Comparison of ENCODE assay signal across 27 cellular contexts in genomic region chr10:31187182-31187581, GRCh38.
"Had no signal": no experiment of that assay in that cellular context is flagged by ENCODE, and none has a peak within 500 bp of the region (broad histone marks: within the 10 kb centered on the region; RNA-seq: fewer than 3 reads in every experiment).

No MANE protein-coding gene starts in this region.

- H3K36me3 ChIP-seq: prostate gland, right atrium auricular region, sigmoid colon, stomach, tibial artery had no signal

- H3K4me1 ChIP-seq: prostate gland, stomach, tibial artery had no signal

- H3K27me3 ChIP-seq: right atrium auricular region, sigmoid colon, stomach, tibial artery had no signal

- H3K9me3 Mint-ChIP-seq: central memory CD8-positive, alpha-beta T cell; effector memory CD8-positive, alpha-beta T cell; immature natural killer cell; memory B cell; mesothelial cell of epicardium; natural killer cell treated with Interleukin-12 subunit alpha and Interleukin-12 subunit beta and Interleukin-15 and Interleukin-18, amount 100 ng/mL, for 72 hours; stimulated activated effector memory CD8-positive, alpha-beta T cell treated with anti-CD3 and anti-CD28 coated beads, Interleukin-12 subunit alpha, Interleukin-12 subunit beta, amount 100 ng/mL, for 72 hours; type B pancreatic cell had no signal

- DNase-seq: effector memory CD8-positive, alpha-beta T cell; glutamatergic neuron; hypothalamus; immature natural killer cell; kidney glomerular epithelial cell; left colon; mucosa of descending colon; naive B cell; nucleus accumbens; sigmoid colon; stimulated activated CD4-positive, alpha-beta T cell treated with anti-CD3 and anti-CD28 coated beads, Interleukin-2, amount 100 ng/mL, for 24 hours; stimulated activated CD4-positive, alpha-beta T cell treated with anti-CD3 and anti-CD28 coated beads, Interleukin-4, amount 100 ng/mL, for 24 hours; stimulated activated naive CD4-positive, alpha-beta T cell treated with Interleukin-2 at 50 U/mL for 16 hours; stomach; tibial artery had no signal

- H3K4me3 Mint-ChIP-seq: central memory CD8-positive, alpha-beta T cell; effector memory CD8-positive, alpha-beta T cell; immature natural killer cell; memory B cell; mesothelial cell of epicardium; naive B cell; natural killer cell treated with Interleukin-12 subunit alpha and Interleukin-12 subunit beta and Interleukin-15 and Interleukin-18, amount 100 ng/mL, for 72 hours; stimulated activated effector memory CD8-positive, alpha-beta T cell treated with anti-CD3 and anti-CD28 coated beads, Interleukin-12 subunit alpha, Interleukin-12 subunit beta, amount 100 ng/mL, for 72 hours; type B pancreatic cell had no signal

- H3K4me1 Mint-ChIP-seq: central memory CD8-positive, alpha-beta T cell; immature natural killer cell; memory B cell; naive B cell; stimulated activated effector memory CD8-positive, alpha-beta T cell treated with anti-CD3 and anti-CD28 coated beads, Interleukin-12 subunit alpha, Interleukin-12 subunit beta, amount 100 ng/mL, for 72 hours had no signal

- H3K27me3 Mint-ChIP-seq: memory B cell, naive B cell, type B pancreatic cell had no signal

- H3K27ac Mint-ChIP-seq: immature natural killer cell; memory B cell; mesothelial cell of epicardium; naive B cell; natural killer cell treated with Interleukin-12 subunit alpha and Interleukin-12 subunit beta and Interleukin-15 and Interleukin-18, amount 100 ng/mL, for 72 hours; stimulated activated effector memory CD8-positive, alpha-beta T cell treated with anti-CD3 and anti-CD28 coated beads, Interleukin-12 subunit alpha, Interleukin-12 subunit beta, amount 100 ng/mL, for 72 hours; type B pancreatic cell had no signal

- ATAC-seq: effector memory CD8-positive, alpha-beta T cell; esophagus mucosa; left colon; mucosa of descending colon; stimulated activated effector memory CD8-positive, alpha-beta T cell treated with anti-CD3 and anti-CD28 coated beads, Interleukin-12 subunit alpha, Interleukin-12 subunit beta, amount 100 ng/mL, for 72 hours had no signal

- H3K4me3 ChIP-seq: coronary artery, lung, mucosa of descending colon, prostate gland, right atrium auricular region, sigmoid colon, stomach, tibial artery had no signal

- H3K36me3 Mint-ChIP-seq: immature natural killer cell; memory B cell; mesothelial cell of epicardium; naive B cell; natural killer cell treated with Interleukin-12 subunit alpha and Interleukin-12 subunit beta and Interleukin-15 and Interleukin-18, amount 100 ng/mL, for 72 hours; stimulated activated effector memory CD8-positive, alpha-beta T cell treated with anti-CD3 and anti-CD28 coated beads, Interleukin-12 subunit alpha, Interleukin-12 subunit beta, amount 100 ng/mL, for 72 hours; type B pancreatic cell had no signal

- H3K27ac ChIP-seq: coronary artery, epithelial cell of prostate, prostate gland, sigmoid colon, stomach, tibial artery had no signal

- H3K9me3 ChIP-seq: mucosa of descending colon, prostate gland, right atrium auricular region, sigmoid colon, tibial artery had no signal
